Comparison of ENCODE assay signal across 8 cellular contexts in genomic region chr16:88569614-88569984, GRCh38. TPM values are rescaled to one million over a fixed set of nuclear protein-coding genes. Genes with fewer than 3 reads are reported as not detected.
A peak's percentile ranks its signal among the peaks of the same experiment; 100 is the strongest.
DNase-seq lines count a peak whose midpoint lies in the region; ATAC-seq, FAIRE-seq and TF ChIP-seq lines count a peak whose summit lies in the region.

No MANE protein-coding gene starts in this region.

- H3K4me1 ChIP-seq in PC-9 (replicated peaks; ENCODE audit: insufficient read depth): peaks cover 18% of the 10 kb centered on the region
- peaks cover 14% of the 10 kb centered on the region for H3K4me1 ChIP-seq in endothelial cell of umbilical vein (ENCODE audit: control insufficient read depth, extremely low read depth, insufficient read depth, low read length)

- H2AFZ ChIP-seq in PC-9 (peak overlapping the region; percentile 97), endothelial cell of umbilical vein (ENCODE audit: low read depth, low read length) (peak overlapping the region; percentile 86)

- H3K27ac ChIP-seq in PC-9 (no peak overlapping the region), endothelial cell of umbilical vein (ENCODE audit: insufficient read depth, low read depth, low read length) (peak overlapping the region; percentile 15)

- BruUV-seq in PC-9 (replicated peaks; lab: Mats Ljungman, UMichigan) (TSS peak; percentile 80), endothelial cell of umbilical vein (replicated peaks; lab: Mats Ljungman, UMichigan) (TSS peak; percentile 86)

- TF ChIP-seq POLR2A in GM18505 (IDR thresholded peaks at IDR 0.05; ENCODE audit: borderline replicate concordance, extremely low read depth, insufficient read depth, insufficient read length) (no peak), endothelial cell of umbilical vein (IDR thresholded peaks at IDR 0.05; ENCODE audit: low read depth, low read length) (no peak)

- peak overlapping the region; percentile 50 for H3K9ac ChIP-seq in endothelial cell of umbilical vein (replicated peaks; ENCODE audit: extremely low read depth, insufficient read depth, low read length)

- H3K9me3 ChIP-seq in PC-9 (ENCODE audit: insufficient read depth, low read depth): no peaks in the 10 kb centered on the region
- no peaks in the 10 kb centered on the region for H3K9me3 ChIP-seq in endothelial cell of umbilical vein (replicated peaks; ENCODE audit: control insufficient read depth, insufficient read depth, low read length)

- intact Hi-C loops in PC-9 (cut with micrococcal nuclease; ENCODE audit: unreplicated experiment) (no loop called here), endothelial cell of umbilical vein (cut with micrococcal nuclease) (loop anchor here (10.0 kb wide), 1 partner anchor 615 kb away; the partner anchor contains the start of gene BANP)

- DNase-seq in PC-9 (no peak), endothelial cell of umbilical vein (ENCODE audit: low read depth, low spot score) (no peak), NCI-H345 (lab: John Stamatoyannopoulos, UW) (no peak), NCI-H1417 treated with DMSO at 0.1 percent for 48 hours (lab: John Stamatoyannopoulos, UW) (no peak), COR-L47 (lab: John Stamatoyannopoulos, UW) (no peak)

- dilution Hi-C loops in endothelial cell of umbilical vein (cut with MboI; ENCODE audit: extremely low pct_ligation_motif_present, low sequenced_read_pairs): no loop called here

- peak overlapping the region; percentile 95 for H3K4me2 ChIP-seq in PC-9
- H3K4me2 ChIP-seq in endothelial cell of umbilical vein (ENCODE audit: insufficient read depth, low read length): peak overlapping the region; percentile 68

- 0 out of 2 replicates have a peak, but pooled peaks cover 9% of the 10 kb centered on the region for H3K36me3 ChIP-seq in PC-9 (ENCODE audit: low read depth)
- peaks cover 3 to 4% of the 10 kb centered on the region in 2 experiments for H3K36me3 ChIP-seq in endothelial cell of umbilical vein (ENCODE audit: control insufficient read depth in 2 of 2, extremely low read depth in 1 of 2, insufficient read depth in 2 of 2, low read length in 2 of 2)

- H3K4me1 Mint-ChIP-seq in nephron: peaks cover 14% of the 10 kb centered on the region

- POLR2A ChIA-PET in PC-9 (lab: Charles Lee; ENCODE audit: unreplicated experiment) (interaction anchor here (0.6 to 0.7 kb wide), 2 partner anchors 185 to 621 kb away, joined by 4 to 8 read pairs; no protein-coding TSS in a partner anchor), endothelial cell of umbilical vein (lab: Charles Lee) (interaction anchor here (0.9 kb wide), 1 partner anchor 9 kb away, joined by 4 read pairs; no protein-coding TSS in a partner anchor)

- H3K9me1 ChIP-seq in endothelial cell of umbilical vein (replicated peaks; ENCODE audit: control insufficient read depth, extremely low read depth, insufficient read depth, low read length): no peaks in the 10 kb centered on the region

- no peaks in the 10 kb centered on the region for H3K27me3 ChIP-seq in PC-9 (ENCODE audit: insufficient read depth, low read depth)
- no peaks in the 10 kb centered on the region for H3K27me3 ChIP-seq in endothelial cell of umbilical vein (ENCODE audit: control insufficient read depth in 2 of 2, insufficient read depth in 2 of 2, low read length in 2 of 2)

- TF ChIP-seq CTCF in PC-9 (conservative IDR thresholded peaks at IDR 0.05) (no peak), endothelial cell of umbilical vein (IDR thresholded peaks at IDR 0.05; ENCODE audit: extremely low read depth in 1 of 2, insufficient read depth in 1 of 2, low read depth in 1 of 2, low read length in 2 of 2) (no peak), nephron (IDR thresholded peaks at IDR 0.05; ENCODE audit: unreplicated experiment in 3 of 3) (no peak)

- no peaks in the 10 kb centered on the region for H3K9me3 Mint-ChIP-seq in nephron

- CTCF ChIA-PET in PC-9 (lab: Charles Lee): interaction anchor here (0.6 kb wide), 1 partner anchor 941 kb away, joined by 5 read pairs; no protein-coding TSS in a partner anchor
- CTCF ChIA-PET in endothelial cell of umbilical vein (lab: Charles Lee): interaction anchor here (1.0 to 1.5 kb wide), 5 partner anchors 9 to 648 kb away, joined by 3 to 13 read pairs (median 4); partner anchors contain the start of gene ZNF778

- no peaks in the 10 kb centered on the region for H3K9me2 ChIP-seq in PC-9 (ENCODE audit: insufficient read depth)

- H3K36me3 Mint-ChIP-seq in nephron (ENCODE audit: low read depth): peaks cover 8% of the 10 kb centered on the region

- no peaks in the 10 kb centered on the region for H3K27me3 Mint-ChIP-seq in nephron (ENCODE audit: low read depth)

- H3K27ac Mint-ChIP-seq in nephron: peak overlapping the region in 2 of 3 experiments; percentile 39 to 49

- peak overlapping the region; percentile 76 to 84 (median 83) for H3K4me3 Mint-ChIP-seq in nephron

- peaks cover 36% of the 10 kb centered on the region for H4K20me1 ChIP-seq in PC-9 (ENCODE audit: insufficient read depth)
- H4K20me1 ChIP-seq in endothelial cell of umbilical vein (replicated peaks; ENCODE audit: control insufficient read depth, extremely low read depth, insufficient read depth, low read length): no peaks in the 10 kb centered on the region

- no peaks in the 10 kb centered on the region; the same call in none of the 2 replicates for H3F3A ChIP-seq in PC-9 (ENCODE audit: insufficient read depth, low read depth)

- H3K79me2 ChIP-seq in PC-9 (ENCODE audit: low read depth) (peaks cover 45% of the 10 kb centered on the region), endothelial cell of umbilical vein (ENCODE audit: control insufficient read depth, insufficient read depth, low read length) (peaks cover 36% of the 10 kb centered on the region)

- no peak for FAIRE-seq in endothelial cell of umbilical vein (lab: Jason Lieb, UNC)

- H3K4me3 ChIP-seq in PC-9: peak overlapping the region; percentile 95
- peak overlapping the region; percentile 25 to 67 (median 53) for H3K4me3 ChIP-seq in endothelial cell of umbilical vein (replicated peaks in 1 of 3; ENCODE audit: insufficient read depth in 1 of 3, low read depth in 1 of 3, low read length in 3 of 3)

- peak; percentile 37 for ATAC-seq in GM18505 (IDR thresholded peaks at IDR 0.05; ENCODE audit: unreplicated experiment)
- peak; percentile 8 for ATAC-seq in HG02610 (IDR thresholded peaks at IDR 0.05; ENCODE audit: unreplicated experiment)

TF ChIP-seq in endothelial cell of umbilical vein, 7 proteins besides CTCF, POLR2A, EP300 and RAD21:
- no peak for TF ChIP-seq POLR2AphosphoS5 (IDR thresholded peaks at IDR 0.05; ENCODE audit: insufficient read depth, low read depth, low read length)
- TF ChIP-seq, protein P1, sequence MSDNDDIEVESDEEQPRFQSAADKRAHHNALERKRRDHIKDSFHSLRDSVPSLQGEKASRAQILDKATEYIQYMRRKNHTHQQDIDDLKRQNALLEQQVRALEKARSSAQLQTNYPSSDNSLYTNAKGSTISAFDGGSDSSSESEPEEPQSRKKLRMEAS (IDR thresholded peaks at IDR 0.05; ENCODE audit: insufficient read depth, insufficient read length): no peak
- TF ChIP-seq GATA2 (IDR thresholded peaks at IDR 0.05; ENCODE audit: insufficient read depth, insufficient read length, low read depth, low read length): no peak
- no peak for TF ChIP-seq EZH2 (IDR thresholded peaks at IDR 0.05; ENCODE audit: borderline replicate concordance, low read depth, low read length, severe bottlenecking)

RNA-seq across cellular contexts. Expression of gene ZC3H18, which starts 0.6 kb away (rescaled TPM):
- total RNA-seq in PC-9 (2021) (76.4 and 78.4 TPM in 2 replicates), endothelial cell of umbilical vein (52.8 and 59.6 TPM in 2 replicates)
- polyA plus RNA-seq in endothelial cell of umbilical vein: 12.1 and 12.7 TPM in 2 replicates
- 14.5 and 16.9 TPM in 2 replicates for polyA plus RNA-seq in endothelial cell of umbilical vein (2011; cell fraction: cytosol; rRNA removed)
- polyA plus RNA-seq in endothelial cell of umbilical vein (2011; cell fraction: nucleus; rRNA removed): 56.0 and 60.2 TPM in 2 replicates
- polyA plus RNA-seq in endothelial cell of umbilical vein (2012): 27.9 and 28.1 TPM in 2 replicates
- polyA minus RNA-seq in endothelial cell of umbilical vein: 9.2 and 9.8 TPM in 2 replicates
- 21.1 TPM for polyA minus RNA-seq in endothelial cell of umbilical vein (2011; cell fraction: cytosol; rRNA and poly(A)+ RNA removed)
- polyA minus RNA-seq in endothelial cell of umbilical vein (2011; cell fraction: nucleus; rRNA and poly(A)+ RNA removed): 13.8 and 15.4 TPM in 2 replicates
